Comparison of ENCODE assay signal across 17 cellular contexts in the genomic region with DNA sequence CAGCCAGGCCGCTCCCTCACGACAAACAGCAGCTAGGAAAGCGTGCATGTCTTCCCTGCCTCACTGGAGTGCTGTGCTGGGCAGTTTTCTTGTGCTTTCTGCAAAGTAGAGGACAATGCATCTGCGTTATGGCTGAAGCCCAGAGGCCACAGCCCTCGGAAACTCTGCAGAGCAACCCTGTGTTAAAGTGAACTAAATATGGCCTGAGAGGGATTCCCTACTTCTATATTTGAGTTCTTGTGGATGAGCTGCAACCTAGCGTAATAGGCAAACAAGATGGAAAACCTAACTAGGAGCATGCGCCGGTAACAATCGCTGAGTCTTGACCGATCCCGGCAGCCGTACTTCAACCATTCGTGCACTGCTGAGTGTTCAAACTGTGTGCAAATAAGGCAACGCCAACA.
A peak's percentile ranks its signal among the peaks of the same experiment; 100 is the strongest.
DNase-seq lines count a peak whose midpoint lies in the region; ATAC-seq, FAIRE-seq and TF ChIP-seq lines count a peak whose summit lies in the region.
"Had no signal": no experiment of that assay in that cellular context is flagged by ENCODE, and none has a peak within 500 bp of the region (broad histone marks: within the 10 kb centered on the region; RNA-seq: fewer than 3 reads in every experiment).

No MANE protein-coding gene starts in this region.

- peak; percentile 14 for DNase-seq in H9
- no peak for DNase-seq in GM12878 (ENCODE audit: low read depth, low spot score)
- DNase-seq in neural progenitor cell (ENCODE audit: low spot score) = no peak
- peak; percentile 27 to 41 for DNase-seq in thyroid gland
- no peak for DNase-seq in transverse colon
- DNase-seq: C1 segment of cervical spinal cord, Calu3, DMS 273 treated with DMSO at 0.1 percent for 48 hours, GOT3 had no signal

- H4K8ac ChIP-seq in H9 (replicated peaks; ENCODE audit: insufficient read length, low read depth, low read length) = no peak overlapping the region

- no peak overlapping the region for H4K91ac ChIP-seq in H9 (ENCODE audit: insufficient read length, low read depth, low read length)

- FAIRE-seq in GM12878 (lab: Jason Lieb, UNC) = no peak
- FAIRE-seq: A204.1, GM18507 had no signal

- no CpG with 5 or more reads among the region's 14 CpGs for WGBS in H9 (ENCODE audit: extremely low coverage, insufficient read length, low lambda C conversion rate)
- 55% methylated on average over 14 of the region's 14 CpGs for WGBS in GM12878 (ENCODE audit: insufficient coverage, insufficient replicate concordance, low lambda C conversion rate, missing lambda C conversion rate)
- WGBS in thyroid gland, 2 donors = 55 to 62% methylated on average over 13 to 14 of the region's 14 CpGs
- 33 to 58% methylated on average over 1 to 14 of the region's 14 CpGs for WGBS in transverse colon (ENCODE audit: low coverage in 1 of 2), 2 donors

- peaks cover 6% of the 10 kb centered on the region for H3F3A ChIP-seq in neural progenitor cell (ENCODE audit: low read depth)

- H2BK120ac ChIP-seq in H9 (ENCODE audit: low read depth, low read length, poor library complexity, severe bottlenecking) = no peak overlapping the region

- TF ChIP-seq RAD21 in GM12878 (IDR thresholded peaks at IDR 0.05; ENCODE audit: insufficient read depth, low read depth, low read length) = no peak

- H3K4me1 Mint-ChIP-seq in H9 (peaks cover 17 to 26% of the 10 kb centered on the region in 2 experiments), neural progenitor cell (peaks cover 37% of the 10 kb centered on the region)
- H3K4me1 Mint-ChIP-seq: B cell had no signal

- H2AK5ac ChIP-seq in H9 (ENCODE audit: insufficient read length, low read length) = no peak overlapping the region

- POLR2A ChIA-PET in GM12878 (lab: Charles Lee) = no interaction called here

- H3K56ac ChIP-seq in H9 (ENCODE audit: insufficient read length, low read depth, low read length) = no peak overlapping the region

- H3K23me2 ChIP-seq in H9 (ENCODE audit: insufficient read length, low read depth, low read length, poor library complexity, severe bottlenecking) = no peaks in the 10 kb centered on the region

- CTCF ChIA-PET in GM12878 (lab: Yijun Ruan, JAX) = no interaction called here

- H3K36me3 ChIP-seq in GM12878 (ENCODE audit: control insufficient read depth in 2 of 2, insufficient read depth in 2 of 2, low read length in 1 of 2) (no peaks in the 10 kb centered on the region), neural progenitor cell (no peaks in the 10 kb centered on the region), thyroid gland (no peaks in the 10 kb centered on the region), transverse colon (no peaks in the 10 kb centered on the region)
- H3K36me3 ChIP-seq: HAP-1 had no signal

- no peak overlapping the region for H4K5ac ChIP-seq in H9 (ENCODE audit: insufficient read length, low read depth, low read length)

- no peak for TF ChIP-seq CTCF in H9 (conservative IDR thresholded peaks at IDR 0.05)
- no peak for TF ChIP-seq CTCF in GM12878 (IDR thresholded peaks at IDR 0.05 in 2 of 3, conservative IDR thresholded peaks at IDR 0.05 in 1 of 3; ENCODE audit: control insufficient read depth in 2 of 3, extremely low read depth in 1 of 3, insufficient read depth in 1 of 3, low read depth in 3 of 3, low read length in 3 of 3)
- no peak for TF ChIP-seq CTCF in neural progenitor cell (IDR thresholded peaks at IDR 0.05)
- TF ChIP-seq CTCF in thyroid gland (IDR thresholded peaks at IDR 0.05) = no peak
- TF ChIP-seq CTCF in transverse colon (IDR thresholded peaks at IDR 0.05) = no peak

- no peak overlapping the region for H3K14ac ChIP-seq in H9 (ENCODE audit: insufficient read depth, low read length)

- no peak overlapping the region for H2BK15ac ChIP-seq in H9 (ENCODE audit: low read depth, low read length)

- H3K4me2 ChIP-seq in H9 (ENCODE audit: insufficient read depth, insufficient read length, low read length) = no peak overlapping the region
- H3K4me2 ChIP-seq in GM12878 (ENCODE audit: control insufficient read depth, insufficient read depth) = no peak overlapping the region
- no peak overlapping the region for H3K4me2 ChIP-seq in neural progenitor cell

- intact Hi-C loops in GM12878 (cut with micrococcal nuclease; ENCODE audit: unreplicated experiment) = no loop called here
- intact Hi-C loops in thyroid gland (cut with DNase I) = no loop called here
- intact Hi-C loops in transverse colon (cut with DNase I; ENCODE audit: low total_unique reads) = no loop called here

- no peaks in the 10 kb centered on the region for H3K79me1 ChIP-seq in H9 (ENCODE audit: insufficient read depth, low read depth, low read length, poor library complexity, severe bottlenecking)

- H3K9ac ChIP-seq in H9 (ENCODE audit: extremely low read depth, insufficient read length, low read length) = no peak overlapping the region
- no peak overlapping the region for H3K9ac ChIP-seq in GM12878 (ENCODE audit: control insufficient read depth, insufficient read depth, low read length)
- H3K9ac ChIP-seq in neural progenitor cell = no peak overlapping the region

- SMC1A ChIA-PET in GM12878 (lab: Charles Lee; ENCODE audit: uncharacterized antibody, unreplicated experiment) = no interaction called here

- H3K4me3 Mint-ChIP-seq in H9 (no peak overlapping the region), neural progenitor cell (no peak overlapping the region)
- H3K4me3 Mint-ChIP-seq: B cell; CD4-positive, alpha-beta T cell had no signal

- ATAC-seq in GM12878 = no peak
- ATAC-seq in HG02970 (IDR thresholded peaks at IDR 0.05; ENCODE audit: low FRiP score, unreplicated experiment) = no peak
- ATAC-seq in HG02763 (IDR thresholded peaks at IDR 0.05; ENCODE audit: unreplicated experiment) = no peak

- H3K27me3 ChIP-seq in H9 (ENCODE audit: insufficient read depth, low read length) = no peaks in the 10 kb centered on the region
- H3K27me3 ChIP-seq in GM12878 (replicated peaks in 1 of 2; ENCODE audit: control insufficient read depth in 2 of 2, insufficient read depth in 2 of 2, low read length in 1 of 2) = no peaks in the 10 kb centered on the region
- H3K27me3 ChIP-seq in neural progenitor cell = no peaks in the 10 kb centered on the region
- H3K27me3 ChIP-seq in thyroid gland = no peaks in the 10 kb centered on the region
- H3K27me3 ChIP-seq in transverse colon = no peaks in the 10 kb centered on the region

- no peak overlapping the region for H2AFZ ChIP-seq in H9 (ENCODE audit: low read length)
- H2AFZ ChIP-seq in GM12878 (ENCODE audit: control insufficient read depth, low read depth, low read length) = no peak overlapping the region
- peak overlapping the region; percentile 85 for H2AFZ ChIP-seq in neural progenitor cell (replicated peaks)

- H3K27me3 Mint-ChIP-seq in H9 (ENCODE audit: low read depth) (no peaks in the 10 kb centered on the region), neural progenitor cell (ENCODE audit: insufficient read depth, low read depth) (peaks cover 18% of the 10 kb centered on the region)
- H3K27me3 Mint-ChIP-seq: B cell; CD4-positive, alpha-beta T cell had no signal

- no TSS peak for BruUV-seq in GM12878 (replicated peaks; lab: Mats Ljungman, UMichigan)

- RAD21 ChIA-PET in GM12878 (lab: Charles Lee; ENCODE audit: unreplicated experiment) = no interaction called here

- TF ChIP-seq POLR2A in GM12878 (IDR thresholded peaks at IDR 0.05; ENCODE audit: low read depth, low read length) = no peak
- no peak for TF ChIP-seq POLR2A in thyroid gland (IDR thresholded peaks at IDR 0.05)
- TF ChIP-seq POLR2A in transverse colon (IDR thresholded peaks at IDR 0.05) = no peak

- H2BK5ac ChIP-seq in H9 (ENCODE audit: insufficient read length, low read length) = no peak overlapping the region

- H4K20me1 ChIP-seq in H9 (ENCODE audit: control insufficient read depth, insufficient read depth, insufficient read length) (no peaks in the 10 kb centered on the region), GM12878 (ENCODE audit: control insufficient read depth, insufficient read depth) (no peaks in the 10 kb centered on the region), neural progenitor cell (ENCODE audit: low read depth) (no peaks in the 10 kb centered on the region)

- no peak overlapping the region for H2BK12ac ChIP-seq in H9 (ENCODE audit: insufficient read length, low read depth, low read length)

- no peak overlapping the region for H3K4ac ChIP-seq in H9 (ENCODE audit: low read depth, low read length)

- in situ Hi-C loops in GM12878 (cut with MboI) = no loop called here
- in situ Hi-C loops in transverse colon (cut with MboI; ENCODE audit: low pct_ligation_motif_present in 1 of 4, low pct_unique_long_range_greater_than_20kb in 1 of 4, low sequenced_read_pairs in 3 of 4) = no loop called here

- H3K4me3 ChIP-seq in GM12878 (no peak overlapping the region), neural progenitor cell (no peak overlapping the region), thyroid gland (replicated peaks in 1 of 3) (no peak overlapping the region), transverse colon (no peak overlapping the region)
- H3K4me3 ChIP-seq: HAP-1 had no signal

- H3K18ac ChIP-seq in H9 (ENCODE audit: insufficient read length, low read depth, low read length) = no peak overlapping the region

- H3K23ac ChIP-seq in H9 (ENCODE audit: insufficient read length, low read depth, low read length) = no peak overlapping the region

- H3K27ac ChIP-seq in H9 (ENCODE audit: insufficient read length, low read depth, low read length) = no peak overlapping the region
- no peak overlapping the region for H3K27ac ChIP-seq in GM12878 (ENCODE audit: control insufficient read depth, insufficient read depth)
- no peak overlapping the region for H3K27ac ChIP-seq in neural progenitor cell
- no peak overlapping the region for H3K27ac ChIP-seq in thyroid gland
- H3K27ac ChIP-seq in transverse colon = no peak overlapping the region
- H3K27ac ChIP-seq: HL-60 had no signal

- H3K27ac Mint-ChIP-seq in H9 = no peak overlapping the region; a peak in 1 of 7 replicates
- H3K27ac Mint-ChIP-seq in neural progenitor cell = peak overlapping the region; percentile 68
- H3K27ac Mint-ChIP-seq: B cell; CD4-positive, alpha-beta T cell had no signal

- H3K9me3 ChIP-seq in H9 (ENCODE audit: control insufficient read depth, low read depth, low read length) (no peaks in the 10 kb centered on the region), GM12878 (replicated peaks; ENCODE audit: control insufficient read depth, insufficient read depth, low read length) (no peaks in the 10 kb centered on the region), neural progenitor cell (ENCODE audit: low read depth) (no peaks in the 10 kb centered on the region), thyroid gland (no peaks in the 10 kb centered on the region), transverse colon (no peaks in the 10 kb centered on the region)
- H3K9me3 ChIP-seq: HAP-1 had no signal

- no peak for TF ChIP-seq EP300 in GM12878 (IDR thresholded peaks at IDR 0.05; ENCODE audit: borderline replicate concordance in 1 of 2, control insufficient read depth in 1 of 2, low read depth in 2 of 2, low read length in 2 of 2)
- TF ChIP-seq EP300 in transverse colon (IDR thresholded peaks at IDR 0.05; ENCODE audit: low read depth) = no peak

- no peak overlapping the region for H3T11ph ChIP-seq in H9 (ENCODE audit: low read length)

- H3K9me3 Mint-ChIP-seq in H9 (peaks cover 7 to 9% of the 10 kb centered on the region in 2 experiments; a peak in 3 of 5 replicates), neural progenitor cell (peaks cover 2% of the 10 kb centered on the region)
- H3K9me3 Mint-ChIP-seq: CD4-positive, alpha-beta T cell had no signal

- H3K36me3 Mint-ChIP-seq in H9 (ENCODE audit: insufficient read depth in 1 of 3, low read depth in 3 of 3) = peaks cover 0 to 5% (median 0%) of the 10 kb centered on the region in 3 experiments; a peak in 2 of 7 replicates
- H3K36me3 Mint-ChIP-seq in neural progenitor cell = no peaks in the 10 kb centered on the region

- no peaks in the 10 kb centered on the region; the same call in 1 of the 2 replicates for H3K4me1 ChIP-seq in H9 (ENCODE audit: insufficient read depth, low read length)
- H3K4me1 ChIP-seq in GM12878 (ENCODE audit: control insufficient read depth, insufficient read depth, low read length) = no peaks in the 10 kb centered on the region
- H3K4me1 ChIP-seq in neural progenitor cell = peaks cover 14% of the 10 kb centered on the region
- peaks cover 0 to 8% of the 10 kb centered on the region in 2 donors for H3K4me1 ChIP-seq in thyroid gland
- H3K4me1 ChIP-seq in transverse colon = no peaks in the 10 kb centered on the region
- H3K4me1 ChIP-seq: HAP-1 had no signal

- no peak overlapping the region for H2BK20ac ChIP-seq in H9 (ENCODE audit: low read depth, low read length, poor library complexity, severe bottlenecking)

- no peaks in the 10 kb centered on the region for H3K79me2 ChIP-seq in H9 (ENCODE audit: insufficient read depth, low read length)
- H3K79me2 ChIP-seq in GM12878 (ENCODE audit: control insufficient read depth, insufficient read depth, low read length) = no peaks in the 10 kb centered on the region
- H3K79me2 ChIP-seq in neural progenitor cell (ENCODE audit: low read depth) = no peaks in the 10 kb centered on the region

Comparison
In these comparisons a context has a peak if more than half of its experiments do, and no peak if none do; other contexts are left out.
1. DNase-seq: peak in H9 (single experiment) and thyroid gland (2 of 2); none in GM12878 (single experiment), neural progenitor cell (single experiment) and transverse colon (single experiment).